Comparison of ENCODE assay signal across 9 cellular contexts in the genomic region with DNA sequence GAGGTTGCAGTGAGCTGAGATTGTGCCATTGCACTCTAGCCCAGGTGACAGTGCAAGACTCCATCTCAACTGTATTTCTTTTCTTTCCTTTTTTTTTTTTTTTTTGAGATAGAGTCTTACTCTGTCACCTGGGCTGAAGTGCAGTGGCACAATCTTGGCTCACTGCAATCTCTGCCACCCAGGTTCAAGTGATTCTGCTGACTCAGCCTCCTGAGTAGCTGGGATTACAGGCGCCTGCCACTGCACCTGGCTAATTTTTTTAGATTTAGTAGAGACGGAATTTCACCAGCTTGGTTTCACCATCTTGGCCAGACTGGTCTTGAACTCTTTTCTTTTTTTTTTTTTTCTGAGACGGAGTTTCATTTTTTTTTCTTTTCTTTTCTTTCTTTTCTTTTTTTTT.
"Had no signal": no experiment of that assay in that cellular context is flagged by ENCODE, and none has a peak within 500 bp of the region (broad histone marks: within the 10 kb centered on the region; RNA-seq: fewer than 3 reads in every experiment).

No MANE protein-coding gene starts in this region.

- DNase-seq: GM23248, GOT3, H9, HCEC 1CT, Karpas-422, KBM-7 had no signal

- H2AFZ ChIP-seq: GM23248 had no signal

- FAIRE-seq: H54 had no signal

- H3K27ac ChIP-seq: GM23248, HL-60, KMS-11 had no signal

- H3K9ac ChIP-seq: GM23248, KMS-11 had no signal

- H3K4me3 ChIP-seq: GM23248 had no signal

- H3K4me2 ChIP-seq: KMS-11 had no signal
